In the genomic region with DNA sequence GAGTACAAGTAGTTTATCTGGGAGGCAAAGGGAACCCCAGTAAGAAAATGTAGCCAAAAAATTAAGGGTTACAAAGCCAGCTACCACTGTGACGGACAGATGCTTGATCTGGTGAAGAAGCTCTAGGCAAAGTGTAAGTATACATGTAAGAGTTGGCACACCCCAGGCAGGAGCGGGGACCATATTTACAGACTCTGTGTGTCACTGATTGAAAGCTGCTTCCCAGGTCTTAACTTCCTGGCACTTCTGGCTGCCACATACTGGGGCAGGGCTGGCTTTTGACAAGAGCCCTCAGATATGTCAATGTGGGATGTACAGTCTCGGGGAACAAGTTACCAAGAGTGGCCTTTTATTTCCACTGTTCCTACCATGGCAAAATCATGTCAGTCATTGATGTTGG, we compare ENCODE assay signal across 19 cellular contexts. TPM values are rescaled to one million over a fixed set of nuclear protein-coding genes. Genes with fewer than 3 reads are reported as not detected.
DNase-seq lines count a peak whose midpoint lies in the region; ATAC-seq and TF ChIP-seq lines count a peak whose summit lies in the region.
"Had no signal": no experiment of that assay in that cellular context is flagged by ENCODE, and none has a peak within 500 bp of the region (broad histone marks: within the 10 kb centered on the region; RNA-seq: fewer than 3 reads in every experiment).

No MANE protein-coding gene starts in this region.

- 0 out of 2 replicates have a peak overlapping the region, but pooled peaks have one; percentile 41 for H3K4me2 ChIP-seq in PC-9
- H3K4me2 ChIP-seq: A549, GM23338 had no signal

- no peaks in the 10 kb centered on the region for H3K27me3 ChIP-seq in PC-9 (ENCODE audit: insufficient read depth, low read depth)
- no peaks in the 10 kb centered on the region for H3K27me3 ChIP-seq in dorsolateral prefrontal cortex
- H3K27me3 ChIP-seq in upper lobe of right lung = no peaks in the 10 kb centered on the region

- peak; percentile 17 for ATAC-seq in mucosa of descending colon
- ATAC-seq in upper lobe of right lung = peak; percentile 38
- no peak for ATAC-seq in GM19467 (IDR thresholded peaks at IDR 0.05; ENCODE audit: unreplicated experiment)
- ATAC-seq: A549; CD8-positive, alpha-beta T cell; GM23338; HCT116 had no signal

- H3K36me3 ChIP-seq in PC-9 (ENCODE audit: low read depth) = no peaks in the 10 kb centered on the region
- no peaks in the 10 kb centered on the region for H3K36me3 ChIP-seq in mucosa of descending colon (ENCODE audit: low read depth)
- no peaks in the 10 kb centered on the region for H3K36me3 ChIP-seq in upper lobe of right lung

- no peaks in the 10 kb centered on the region for H4K20me1 ChIP-seq in PC-9 (ENCODE audit: insufficient read depth)

- peaks cover 5% of the 10 kb centered on the region; the same call in 1 of the 2 replicates for H3F3A ChIP-seq in PC-9 (ENCODE audit: insufficient read depth, low read depth)

- no peak overlapping the region for H2AFZ ChIP-seq in PC-9
- H2AFZ ChIP-seq: GM23338 had no signal

- TF ChIP-seq CTCF in PC-9 (conservative IDR thresholded peaks at IDR 0.05) (no peak), dorsolateral prefrontal cortex (IDR thresholded peaks at IDR 0.05 in 54 of 56, conservative IDR thresholded peaks at IDR 0.05 in 2 of 56; ENCODE audit: low read depth in 1 of 56, partially characterized antibody in 56 of 56) (no peak), mucosa of descending colon (IDR thresholded peaks at IDR 0.05) (no peak), upper lobe of right lung (IDR thresholded peaks at IDR 0.05) (no peak)

- no TSS peak for BruUV-seq in PC-9 (replicated peaks; lab: Mats Ljungman, UMichigan)

- CTCF ChIA-PET in PC-9 (lab: Charles Lee) = no interaction called here

- H3K9me3 ChIP-seq in PC-9 (ENCODE audit: insufficient read depth, low read depth) = no peaks in the 10 kb centered on the region
- H3K9me3 ChIP-seq in mucosa of descending colon = no peaks in the 10 kb centered on the region
- H3K9me3 ChIP-seq in upper lobe of right lung = no peaks in the 10 kb centered on the region
- H3K9me3 ChIP-seq: A549, Caco-2 had no signal

- intact Hi-C loops in PC-9 (cut with micrococcal nuclease; ENCODE audit: unreplicated experiment) = no loop called here
- intact Hi-C loops in dorsolateral prefrontal cortex (cut with DNase I) = loop anchor here in 1 of 2 donors (5.0 kb wide), 1 partner anchor 215 kb away; the partner anchor contains the start of gene MAP7
- intact Hi-C loops in mucosa of descending colon (cut with DNase I, micrococcal nuclease) = no loop called here
- intact Hi-C loops in upper lobe of right lung (cut with DNase I) = no loop called here

- POLR2A ChIA-PET in PC-9 (lab: Charles Lee; ENCODE audit: unreplicated experiment) = no interaction called here

- no peaks in the 10 kb centered on the region for H3K9me2 ChIP-seq in PC-9 (ENCODE audit: insufficient read depth)

- H3K27ac ChIP-seq in PC-9 (0 out of 2 replicates have a peak overlapping the region, but pooled peaks have one; percentile 11), dorsolateral prefrontal cortex (peak overlapping the region in 47 of 59 donors; percentile 3 to 90 (median 76)), upper lobe of right lung (no peak overlapping the region)
- H3K27ac ChIP-seq: A549, C4-2B had no signal

- H3K4me3 ChIP-seq in PC-9 = no peak overlapping the region
- H3K4me3 ChIP-seq in dorsolateral prefrontal cortex = no peak overlapping the region
- H3K4me3 ChIP-seq in mucosa of descending colon = no peak overlapping the region
- no peak overlapping the region for H3K4me3 ChIP-seq in upper lobe of right lung
- H3K4me3 ChIP-seq: A549, GM23338 had no signal

- H3K79me2 ChIP-seq in PC-9 (ENCODE audit: low read depth) = no peaks in the 10 kb centered on the region

- H3K4me1 ChIP-seq in PC-9 (replicated peaks; ENCODE audit: insufficient read depth) = peaks cover 11% of the 10 kb centered on the region
- H3K4me1 ChIP-seq in mucosa of descending colon (ENCODE audit: low read depth) = no peaks in the 10 kb centered on the region
- no peaks in the 10 kb centered on the region for H3K4me1 ChIP-seq in upper lobe of right lung
- H3K4me1 ChIP-seq: A549, Caco-2 had no signal

- DNase-seq in PC-9 = no peak
- DNase-seq in dorsolateral prefrontal cortex = no peak
- no peak for DNase-seq in mucosa of descending colon
- DNase-seq in upper lobe of right lung = no peak
- DNase-seq in NCI-H2029 (lab: John Stamatoyannopoulos, UW) = no peak
- no peak for DNase-seq in OCI-M1 (lab: John Stamatoyannopoulos, UW)
- DNase-seq: 8988T; ACHN; Caco-2; CD4-positive, CD25-positive, alpha-beta regulatory T cell; CD8-positive, alpha-beta T cell; DMS153; DND-41; H9 had no signal

RNA-seq across cellular contexts. Expression of gene BCLAF1, which starts 48.0 kb away (rescaled TPM):
- 76.4 and 109 TPM in 2 replicates for total RNA-seq in PC-9 (2021)
- 100 to 1,000 TPM; 105 to 231 (median 178) TPM for total RNA-seq in dorsolateral prefrontal cortex
- total RNA-seq in mucosa of descending colon = 100 to 1,000 TPM; 111 to 130 (median 123) TPM
- total RNA-seq in upper lobe of right lung = 122 TPM
